ENCODE assay signal across 1 cellular context in the genomic region with DNA sequence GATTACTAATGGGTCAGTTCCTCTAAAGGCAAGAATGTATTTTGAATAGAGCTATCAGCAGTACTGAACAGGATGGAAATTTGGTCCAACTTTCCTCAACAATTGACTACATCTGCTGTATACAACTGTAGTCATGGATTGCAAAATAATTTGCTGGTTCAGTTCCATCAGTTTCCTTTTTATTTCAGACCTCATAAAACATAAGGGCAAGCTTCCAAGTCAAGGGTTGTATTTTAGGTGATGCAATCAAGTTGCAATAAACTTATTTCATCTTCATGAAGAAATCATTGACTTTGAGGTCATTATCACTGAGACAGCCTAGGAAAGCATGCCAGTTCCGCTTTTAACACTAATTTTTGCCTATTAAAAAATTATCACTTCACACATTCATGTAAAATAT.
TF ChIP-seq lines count a peak whose summit lies in the region.

No MANE protein-coding gene starts in this region.

TF ChIP-seq in HEK293, 187 proteins besides CTCF, POLR2A, EP300 and RAD21 (continued from another document):
- TF ChIP-seq, protein P1, sequence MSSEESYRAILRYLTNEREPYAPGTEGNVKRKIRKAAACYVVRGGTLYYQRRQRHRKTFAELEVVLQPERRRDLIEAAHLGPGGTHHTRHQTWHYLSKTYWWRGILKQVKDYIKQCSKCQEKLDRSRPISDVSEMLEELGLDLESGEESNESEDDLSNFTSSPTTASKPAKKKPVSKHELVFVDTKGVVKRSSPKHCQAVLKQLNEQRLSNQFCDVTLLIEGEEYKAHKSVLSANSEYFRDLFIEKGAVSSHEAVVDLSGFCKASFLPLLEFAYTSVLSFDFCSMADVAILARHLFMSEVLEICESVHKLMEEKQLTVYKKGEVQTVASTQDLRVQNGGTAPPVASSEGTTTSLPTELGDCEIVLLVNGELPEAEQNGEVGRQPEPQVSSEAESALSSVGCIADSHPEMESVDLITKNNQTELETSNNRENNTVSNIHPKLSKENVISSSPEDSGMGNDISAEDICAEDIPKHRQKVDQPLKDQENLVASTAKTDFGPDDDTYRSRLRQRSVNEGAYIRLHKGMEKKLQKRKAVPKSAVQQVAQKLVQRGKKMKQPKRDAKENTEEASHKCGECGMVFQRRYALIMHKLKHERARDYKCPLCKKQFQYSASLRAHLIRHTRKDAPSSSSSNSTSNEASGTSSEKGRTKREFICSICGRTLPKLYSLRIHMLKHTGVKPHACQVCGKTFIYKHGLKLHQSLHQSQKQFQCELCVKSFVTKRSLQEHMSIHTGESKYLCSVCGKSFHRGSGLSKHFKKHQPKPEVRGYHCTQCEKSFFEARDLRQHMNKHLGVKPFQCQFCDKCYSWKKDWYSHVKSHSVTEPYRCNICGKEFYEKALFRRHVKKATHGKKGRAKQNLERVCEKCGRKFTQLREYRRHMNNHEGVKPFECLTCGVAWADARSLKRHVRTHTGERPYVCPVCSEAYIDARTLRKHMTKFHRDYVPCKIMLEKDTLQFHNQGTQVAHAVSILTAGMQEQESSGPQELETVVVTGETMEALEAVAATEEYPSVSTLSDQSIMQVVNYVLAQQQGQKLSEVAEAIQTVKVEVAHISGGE (tag by site-specific recombination; conservative IDR thresholded peaks at IDR 0.05; ENCODE audit: low read depth), result no peak
- TF ChIP-seq ZNF529 (tag by site-specific recombination; IDR thresholded peaks at IDR 0.05; ENCODE audit: insufficient replicate concordance) (no peak), ZNF146 (tag by site-specific recombination; IDR thresholded peaks at IDR 0.05) (no peak), ZNF785 (tag by site-specific recombination; IDR thresholded peaks at IDR 0.05) (no peak), ZNF610 (tag by site-specific recombination; IDR thresholded peaks at IDR 0.05; ENCODE audit: borderline replicate concordance) (no peak), ZNF335 (tag by site-specific recombination; conservative IDR thresholded peaks at IDR 0.05) (no peak; the same call in 1 of the 2 replicates), ZNF777 (tag by site-specific recombination; IDR thresholded peaks at IDR 0.05; ENCODE audit: borderline replicate concordance) (no peak), GLI4 (tag by site-specific recombination; IDR thresholded peaks at IDR 0.05) (no peak), TCF7L2 (IDR thresholded peaks at IDR 0.05; ENCODE audit: borderline replicate concordance, low read depth, low read length) (no peak), ZBTB48 (tag by site-specific recombination; IDR thresholded peaks at IDR 0.05) (no peak), ZNF157 (tag by site-specific recombination; IDR thresholded peaks at IDR 0.05) (no peak), SETDB1 (IDR thresholded peaks at IDR 0.05; ENCODE audit: insufficient read length, low read length) (no peak), ZNF544 (tag by site-specific recombination; IDR thresholded peaks at IDR 0.05) (no peak), ZNF223 (tag by site-specific recombination; IDR thresholded peaks at IDR 0.05) (no peak), ZNF830 (tag by site-specific recombination; IDR thresholded peaks at IDR 0.05; ENCODE audit: low read depth) (no peak), ZBTB17 (tag by site-specific recombination; IDR thresholded peaks at IDR 0.05) (peak; percentile 81), ZNF654 (tag by site-specific recombination; IDR thresholded peaks at IDR 0.05; ENCODE audit: low read depth) (no peak), ZNF585B (tag by site-specific recombination; IDR thresholded peaks at IDR 0.05) (no peak), ZNF48 (tag by site-specific recombination; IDR thresholded peaks at IDR 0.05) (no peak), KLF8 (tag by site-specific recombination; IDR thresholded peaks at IDR 0.05) (no peak), ZNF324 (tag by site-specific recombination; IDR thresholded peaks at IDR 0.05) (peak; percentile 35; the same call in 1 of the 2 replicates), ZNF623 (tag by site-specific recombination; IDR thresholded peaks at IDR 0.05) (no peak), PRDM1 (tag by site-specific recombination; IDR thresholded peaks at IDR 0.05) (no peak), ZNF2 (tag by site-specific recombination; IDR thresholded peaks at IDR 0.05) (no peak), ZNF670 (tag by site-specific recombination; IDR thresholded peaks at IDR 0.05; ENCODE audit: low read depth) (no peak), IKZF3 (tag by site-specific recombination; IDR thresholded peaks at IDR 0.05) (0 out of 2 replicates have a peak, but pooled peaks have one; percentile 19), ZNF184 (tag by site-specific recombination; IDR thresholded peaks at IDR 0.05) (no peak), MZF1 (tag by site-specific recombination; IDR thresholded peaks at IDR 0.05; ENCODE audit: borderline replicate concordance) (no peak), ZNF175 (tag by site-specific recombination; IDR thresholded peaks at IDR 0.05) (no peak), FEZF1 (tag by site-specific recombination; IDR thresholded peaks at IDR 0.05) (no peak), ZNF24 (tag by site-specific recombination; IDR thresholded peaks at IDR 0.05) (peak; percentile 65; the same call in 1 of the 2 replicates), ZNF350 (tag by site-specific recombination; IDR thresholded peaks at IDR 0.05) (0 out of 2 replicates have a peak, but pooled peaks have one; percentile 49), ZNF792 (tag by site-specific recombination; IDR thresholded peaks at IDR 0.05) (peak; percentile 76), ZNF214 (tag by site-specific recombination; IDR thresholded peaks at IDR 0.05; ENCODE audit: borderline replicate concordance) (no peak), HOXD13 (CRISPR knock-in tag; IDR thresholded peaks at IDR 0.05; ENCODE audit: borderline replicate concordance) (no peak), ZNF548 (tag by site-specific recombination; IDR thresholded peaks at IDR 0.05) (no peak), ZNF19 (tag by site-specific recombination; IDR thresholded peaks at IDR 0.05; ENCODE audit: low read depth) (no peak), ZNF416 (tag by site-specific recombination; IDR thresholded peaks at IDR 0.05) (no peak), GLIS1 (tag by site-specific recombination; IDR thresholded peaks at IDR 0.05) (no peak), SP2 (tag by site-specific recombination; IDR thresholded peaks at IDR 0.05) (no peak), ZNF174 (tag by site-specific recombination; IDR thresholded peaks at IDR 0.05) (no peak)
- TF ChIP-seq, protein P2, sequence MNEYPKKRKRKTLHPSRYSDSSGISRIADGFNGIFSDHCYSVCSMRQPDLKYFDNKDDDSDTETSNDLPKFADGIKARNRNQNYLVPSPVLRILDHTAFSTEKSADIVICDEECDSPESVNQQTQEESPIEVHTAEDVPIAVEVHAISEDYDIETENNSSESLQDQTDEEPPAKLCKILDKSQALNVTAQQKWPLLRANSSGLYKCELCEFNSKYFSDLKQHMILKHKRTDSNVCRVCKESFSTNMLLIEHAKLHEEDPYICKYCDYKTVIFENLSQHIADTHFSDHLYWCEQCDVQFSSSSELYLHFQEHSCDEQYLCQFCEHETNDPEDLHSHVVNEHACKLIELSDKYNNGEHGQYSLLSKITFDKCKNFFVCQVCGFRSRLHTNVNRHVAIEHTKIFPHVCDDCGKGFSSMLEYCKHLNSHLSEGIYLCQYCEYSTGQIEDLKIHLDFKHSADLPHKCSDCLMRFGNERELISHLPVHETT (tag by site-specific recombination; IDR thresholded peaks at IDR 0.05), result no peak
- TF ChIP-seq, protein P3, sequence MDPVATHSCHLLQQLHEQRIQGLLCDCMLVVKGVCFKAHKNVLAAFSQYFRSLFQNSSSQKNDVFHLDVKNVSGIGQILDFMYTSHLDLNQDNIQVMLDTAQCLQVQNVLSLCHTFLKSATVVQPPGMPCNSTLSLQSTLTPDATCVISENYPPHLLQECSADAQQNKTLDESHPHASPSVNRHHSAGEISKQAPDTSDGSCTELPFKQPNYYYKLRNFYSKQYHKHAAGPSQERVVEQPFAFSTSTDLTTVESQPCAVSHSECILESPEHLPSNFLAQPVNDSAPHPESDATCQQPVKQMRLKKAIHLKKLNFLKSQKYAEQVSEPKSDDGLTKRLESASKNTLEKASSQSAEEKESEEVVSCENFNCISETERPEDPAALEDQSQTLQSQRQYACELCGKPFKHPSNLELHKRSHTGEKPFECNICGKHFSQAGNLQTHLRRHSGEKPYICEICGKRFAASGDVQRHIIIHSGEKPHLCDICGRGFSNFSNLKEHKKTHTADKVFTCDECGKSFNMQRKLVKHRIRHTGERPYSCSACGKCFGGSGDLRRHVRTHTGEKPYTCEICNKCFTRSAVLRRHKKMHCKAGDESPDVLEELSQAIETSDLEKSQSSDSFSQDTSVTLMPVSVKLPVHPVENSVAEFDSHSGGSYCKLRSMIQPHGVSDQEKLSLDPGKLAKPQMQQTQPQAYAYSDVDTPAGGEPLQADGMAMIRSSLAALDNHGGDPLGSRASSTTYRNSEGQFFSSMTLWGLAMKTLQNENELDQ (tag by site-specific recombination; IDR thresholded peaks at IDR 0.05; ENCODE audit: low read depth), result no peak
- TF ChIP-seq, protein P4, sequence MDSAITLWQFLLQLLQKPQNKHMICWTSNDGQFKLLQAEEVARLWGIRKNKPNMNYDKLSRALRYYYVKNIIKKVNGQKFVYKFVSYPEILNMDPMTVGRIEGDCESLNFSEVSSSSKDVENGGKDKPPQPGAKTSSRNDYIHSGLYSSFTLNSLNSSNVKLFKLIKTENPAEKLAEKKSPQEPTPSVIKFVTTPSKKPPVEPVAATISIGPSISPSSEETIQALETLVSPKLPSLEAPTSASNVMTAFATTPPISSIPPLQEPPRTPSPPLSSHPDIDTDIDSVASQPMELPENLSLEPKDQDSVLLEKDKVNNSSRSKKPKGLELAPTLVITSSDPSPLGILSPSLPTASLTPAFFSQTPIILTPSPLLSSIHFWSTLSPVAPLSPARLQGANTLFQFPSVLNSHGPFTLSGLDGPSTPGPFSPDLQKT (IDR thresholded peaks at IDR 0.05; ENCODE audit: borderline replicate concordance, low read depth, low read length), result no peak
- TF ChIP-seq, protein P5, sequence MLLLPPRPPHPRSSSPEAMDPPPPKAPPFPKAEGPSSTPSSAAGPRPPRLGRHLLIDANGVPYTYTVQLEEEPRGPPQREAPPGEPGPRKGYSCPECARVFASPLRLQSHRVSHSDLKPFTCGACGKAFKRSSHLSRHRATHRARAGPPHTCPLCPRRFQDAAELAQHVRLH (tag by site-specific recombination; IDR thresholded peaks at IDR 0.05), result peak; percentile 71
- TF ChIP-seq, protein P6, sequence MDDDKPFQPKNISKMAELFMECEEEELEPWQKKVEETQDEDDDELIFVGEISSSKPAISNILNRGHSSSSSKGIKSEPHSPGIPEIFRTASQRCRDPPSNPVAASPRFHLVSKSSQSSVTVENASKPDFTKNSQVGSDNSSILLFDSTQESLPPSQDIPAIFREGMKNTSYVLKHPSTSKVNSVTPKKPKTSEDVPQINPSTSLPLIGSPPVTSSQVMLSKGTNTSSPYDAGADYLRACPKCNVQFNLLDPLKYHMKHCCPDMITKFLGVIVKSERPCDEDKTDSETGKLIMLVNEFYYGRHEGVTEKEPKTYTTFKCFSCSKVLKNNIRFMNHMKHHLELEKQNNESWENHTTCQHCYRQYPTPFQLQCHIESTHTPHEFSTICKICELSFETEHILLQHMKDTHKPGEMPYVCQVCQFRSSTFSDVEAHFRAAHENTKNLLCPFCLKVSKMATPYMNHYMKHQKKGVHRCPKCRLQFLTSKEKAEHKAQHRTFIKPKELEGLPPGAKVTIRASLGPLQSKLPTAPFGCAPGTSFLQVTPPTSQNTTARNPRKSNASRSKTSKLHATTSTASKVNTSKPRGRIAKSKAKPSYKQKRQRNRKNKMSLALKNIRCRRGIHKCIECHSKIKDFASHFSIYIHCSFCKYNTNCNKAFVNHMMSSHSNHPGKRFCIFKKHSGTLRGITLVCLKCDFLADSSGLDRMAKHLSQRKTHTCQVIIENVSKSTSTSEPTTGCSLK (tag by site-specific recombination; IDR thresholded peaks at IDR 0.05), result no peak
- TF ChIP-seq, protein P7, sequence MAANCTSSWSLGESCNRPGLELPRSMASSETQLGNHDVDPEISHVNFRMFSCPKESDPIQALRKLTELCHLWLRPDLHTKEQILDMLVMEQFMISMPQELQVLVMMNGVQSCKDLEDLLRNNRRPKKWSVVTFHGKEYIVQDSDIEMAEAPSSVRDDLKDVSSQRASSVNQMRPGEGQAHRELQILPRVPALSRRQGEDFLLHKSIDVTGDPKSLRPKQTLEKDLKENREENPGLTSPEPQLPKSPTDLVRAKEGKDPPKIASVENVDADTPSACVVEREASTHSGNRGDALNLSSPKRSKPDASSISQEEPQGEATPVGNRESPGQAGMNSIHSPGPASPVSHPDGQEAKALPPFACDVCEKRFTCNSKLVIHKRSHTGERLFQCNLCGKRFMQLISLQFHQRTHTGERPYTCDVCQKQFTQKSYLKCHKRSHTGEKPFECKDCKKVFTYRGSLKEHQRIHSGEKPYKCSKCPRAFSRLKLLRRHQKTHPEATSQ (tag by site-specific recombination; IDR thresholded peaks at IDR 0.05), result no peak
- TF ChIP-seq, protein P8, sequence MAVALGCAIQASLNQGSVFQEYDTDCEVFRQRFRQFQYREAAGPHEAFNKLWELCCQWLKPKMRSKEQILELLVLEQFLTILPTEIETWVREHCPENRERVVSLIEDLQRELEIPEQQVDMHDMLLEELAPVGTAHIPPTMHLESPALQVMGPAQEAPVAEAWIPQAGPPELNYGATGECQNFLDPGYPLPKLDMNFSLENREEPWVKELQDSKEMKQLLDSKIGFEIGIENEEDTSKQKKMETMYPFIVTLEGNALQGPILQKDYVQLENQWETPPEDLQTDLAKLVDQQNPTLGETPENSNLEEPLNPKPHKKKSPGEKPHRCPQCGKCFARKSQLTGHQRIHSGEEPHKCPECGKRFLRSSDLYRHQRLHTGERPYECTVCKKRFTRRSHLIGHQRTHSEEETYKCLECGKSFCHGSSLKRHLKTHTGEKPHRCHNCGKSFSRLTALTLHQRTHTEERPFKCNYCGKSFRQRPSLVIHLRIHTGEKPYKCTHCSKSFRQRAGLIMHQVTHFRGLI (tag by site-specific recombination; IDR thresholded peaks at IDR 0.05), result no peak
- TF ChIP-seq, protein P9, sequence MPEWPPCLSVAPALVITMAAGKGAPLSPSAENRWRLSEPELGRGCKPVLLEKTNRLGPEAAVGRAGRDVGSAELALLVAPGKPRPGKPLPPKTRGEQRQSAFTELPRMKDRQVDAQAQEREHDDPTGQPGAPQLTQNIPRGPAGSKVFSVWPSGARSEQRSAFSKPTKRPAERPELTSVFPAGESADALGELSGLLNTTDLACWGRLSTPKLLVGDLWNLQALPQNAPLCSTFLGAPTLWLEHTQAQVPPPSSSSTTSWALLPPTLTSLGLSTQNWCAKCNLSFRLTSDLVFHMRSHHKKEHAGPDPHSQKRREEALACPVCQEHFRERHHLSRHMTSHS (tag by site-specific recombination; IDR thresholded peaks at IDR 0.05), result no peak
- TF ChIP-seq, protein P10, sequence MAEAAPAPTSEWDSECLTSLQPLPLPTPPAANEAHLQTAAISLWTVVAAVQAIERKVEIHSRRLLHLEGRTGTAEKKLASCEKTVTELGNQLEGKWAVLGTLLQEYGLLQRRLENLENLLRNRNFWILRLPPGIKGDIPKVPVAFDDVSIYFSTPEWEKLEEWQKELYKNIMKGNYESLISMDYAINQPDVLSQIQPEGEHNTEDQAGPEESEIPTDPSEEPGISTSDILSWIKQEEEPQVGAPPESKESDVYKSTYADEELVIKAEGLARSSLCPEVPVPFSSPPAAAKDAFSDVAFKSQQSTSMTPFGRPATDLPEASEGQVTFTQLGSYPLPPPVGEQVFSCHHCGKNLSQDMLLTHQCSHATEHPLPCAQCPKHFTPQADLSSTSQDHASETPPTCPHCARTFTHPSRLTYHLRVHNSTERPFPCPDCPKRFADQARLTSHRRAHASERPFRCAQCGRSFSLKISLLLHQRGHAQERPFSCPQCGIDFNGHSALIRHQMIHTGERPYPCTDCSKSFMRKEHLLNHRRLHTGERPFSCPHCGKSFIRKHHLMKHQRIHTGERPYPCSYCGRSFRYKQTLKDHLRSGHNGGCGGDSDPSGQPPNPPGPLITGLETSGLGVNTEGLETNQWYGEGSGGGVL (tag by site-specific recombination; IDR thresholded peaks at IDR 0.05), result peak; percentile 64; the same call in 1 of the 2 replicates
